In genomic region chr20:63014710-63015109, GRCh38 we compare ENCODE assay signal across 17 cellular contexts. TPM values are rescaled to one million over a fixed set of nuclear protein-coding genes. Genes with fewer than 3 reads are reported as not detected.
DNase-seq lines count a peak whose midpoint lies in the region; ATAC-seq and TF ChIP-seq lines count a peak whose summit lies in the region.
"Had no signal": no experiment of that assay in that cellular context is flagged by ENCODE, and none has a peak within 500 bp of the region (broad histone marks: within the 10 kb centered on the region; RNA-seq: fewer than 3 reads in every experiment).

No MANE protein-coding gene starts in this region.

- peaks cover 9% of the 10 kb centered on the region for H3K9me3 Mint-ChIP-seq in osteocyte (ENCODE audit: unreplicated experiment)
- H3K9me3 Mint-ChIP-seq: natural killer cell treated with Interleukin-12 subunit alpha and Interleukin-12 subunit beta and Interleukin-15 and Interleukin-18, amount 100 ng/mL, for 72 hours had no signal

- no peak overlapping the region for H3K9ac ChIP-seq in Karpas-422 (ENCODE audit: low read length)

- H3K36me3 Mint-ChIP-seq in osteocyte (ENCODE audit: unreplicated experiment): peaks cover 2% of the 10 kb centered on the region

- peak overlapping the region; percentile 43 for H3K4me3 ChIP-seq in GM12865 (ENCODE audit: low read depth, low read length)
- no peak overlapping the region for H3K4me3 ChIP-seq in fibroblast of pulmonary artery (replicated peaks; ENCODE audit: low read depth, low read length)
- H3K4me3 ChIP-seq in Karpas-422 (ENCODE audit: low read length): no peak overlapping the region
- H3K4me3 ChIP-seq: heart left ventricle had no signal

- no peak overlapping the region for H2AFZ ChIP-seq in Karpas-422 (ENCODE audit: low read length)

- H3K9me3 ChIP-seq in Karpas-422 (ENCODE audit: low read length): peaks cover 3% of the 10 kb centered on the region; the same call in 1 of the 2 replicates

- H3K36me3 ChIP-seq in Karpas-422 (ENCODE audit: insufficient read depth, low read length): no peaks in the 10 kb centered on the region
- H3K36me3 ChIP-seq: heart left ventricle had no signal

- no peaks in the 10 kb centered on the region for H4K20me1 ChIP-seq in Karpas-422 (ENCODE audit: insufficient read depth, low read depth, low read length)

- DNase-seq in GM12865 (ENCODE audit: low read depth): peak; percentile 57
- DNase-seq in NCI-H2171 (lab: John Stamatoyannopoulos, UW): peak; percentile 29
- peak; percentile 64 for DNase-seq in fibroblast of pulmonary artery (ENCODE audit: low read depth)
- DNase-seq in osteocyte (ENCODE audit: extremely low spot score, unreplicated experiment): no peak
- DNase-seq in Karpas-422: no peak
- DNase-seq in activated CD8-positive, alpha-beta memory T cell treated with anti-CD3 and anti-CD28 coated beads for 24 hours: no peak
- DNase-seq: CD4-positive, alpha-beta memory T cell; central memory CD4-positive, alpha-beta T cell; NCI-H1694 treated with DMSO at 0.1 percent for 48 hours; OCI-M1; small intestine had no signal

- TF ChIP-seq CTCF in GM12865 (IDR thresholded peaks at IDR 0.05; ENCODE audit: insufficient read depth, low read depth, low read length, missing control alignments) (no peak), fibroblast of pulmonary artery (IDR thresholded peaks at IDR 0.05; ENCODE audit: low read length, missing control alignments) (no peak), osteocyte (IDR thresholded peaks at IDR 0.05) (no peak)

- no peak for ATAC-seq in GM19397 (IDR thresholded peaks at IDR 0.05; ENCODE audit: unreplicated experiment)
- ATAC-seq: natural killer cell treated with Interleukin-12 subunit alpha and Interleukin-12 subunit beta and Interleukin-15 and Interleukin-18, amount 100 ng/mL, for 72 hours had no signal

- no peak overlapping the region for H3K27ac ChIP-seq in Karpas-422 (ENCODE audit: low read length)
- H3K27ac ChIP-seq: heart left ventricle had no signal

- peaks cover 13% of the 10 kb centered on the region for H3K4me1 ChIP-seq in Karpas-422 (ENCODE audit: low read length)

- peaks cover 32% of the 10 kb centered on the region for H3K27me3 Mint-ChIP-seq in osteocyte (ENCODE audit: unreplicated experiment)

- no peak overlapping the region for H3K27ac Mint-ChIP-seq in osteocyte (ENCODE audit: unreplicated experiment)
- H3K27ac Mint-ChIP-seq: activated naive CD8-positive, alpha-beta T cell; CD4-positive, alpha-beta memory T cell; natural killer cell treated with Interleukin-12 subunit alpha and Interleukin-12 subunit beta and Interleukin-15 and Interleukin-18, amount 100 ng/mL, for 72 hours had no signal

- H3K4me2 ChIP-seq in Karpas-422 (ENCODE audit: low read depth, low read length, poor library complexity, severe bottlenecking): no peak overlapping the region

- H3K9me2 ChIP-seq in Karpas-422 (replicated peaks; ENCODE audit: insufficient read depth, low read length): no peaks in the 10 kb centered on the region

- no peaks in the 10 kb centered on the region for H3K27me3 ChIP-seq in Karpas-422 (ENCODE audit: low read length)

- peaks cover 6% of the 10 kb centered on the region for H3K4me1 Mint-ChIP-seq in osteocyte (ENCODE audit: unreplicated experiment)

- peak overlapping the region; percentile 10 for H3K4me3 Mint-ChIP-seq in osteocyte (ENCODE audit: unreplicated experiment)
- H3K4me3 Mint-ChIP-seq: activated naive CD8-positive, alpha-beta T cell; natural killer cell treated with Interleukin-12 subunit alpha and Interleukin-12 subunit beta and Interleukin-15 and Interleukin-18, amount 100 ng/mL, for 72 hours had no signal

- H3K79me2 ChIP-seq in Karpas-422 (ENCODE audit: low read length): no peaks in the 10 kb centered on the region

RNA-seq across cellular contexts. Expression of gene BHLHE23, which starts 7.9 kb away (rescaled TPM):
- not detected in 2 replicates for total RNA-seq in osteocyte
- total RNA-seq in Karpas-422 (2014; rRNA removed; shearing (Covaris generic); ENCODE audit: low replicate concordance): not detected in 2 replicates
- total RNA-seq: CD4-positive, alpha-beta memory T cell; heart left ventricle; liver; natural killer cell treated with Interleukin-12 subunit alpha and Interleukin-12 subunit beta and Interleukin-15 and Interleukin-18, amount 100 ng/mL, for 72 hours; subcutaneous adipose tissue had no signal

Comparison
In these comparisons a context has a peak if more than half of its experiments do, and no peak if none do; other contexts are left out.
1. DNase-seq: peak in GM12865 (single experiment), NCI-H2171 (single experiment) and fibroblast of pulmonary artery (single experiment); none in osteocyte (single experiment), Karpas-422 (single experiment) and activated CD8-positive, alpha-beta memory T cell treated with anti-CD3 and anti-CD28 coated beads for 24 hours (single experiment).